In the genomic region with DNA sequence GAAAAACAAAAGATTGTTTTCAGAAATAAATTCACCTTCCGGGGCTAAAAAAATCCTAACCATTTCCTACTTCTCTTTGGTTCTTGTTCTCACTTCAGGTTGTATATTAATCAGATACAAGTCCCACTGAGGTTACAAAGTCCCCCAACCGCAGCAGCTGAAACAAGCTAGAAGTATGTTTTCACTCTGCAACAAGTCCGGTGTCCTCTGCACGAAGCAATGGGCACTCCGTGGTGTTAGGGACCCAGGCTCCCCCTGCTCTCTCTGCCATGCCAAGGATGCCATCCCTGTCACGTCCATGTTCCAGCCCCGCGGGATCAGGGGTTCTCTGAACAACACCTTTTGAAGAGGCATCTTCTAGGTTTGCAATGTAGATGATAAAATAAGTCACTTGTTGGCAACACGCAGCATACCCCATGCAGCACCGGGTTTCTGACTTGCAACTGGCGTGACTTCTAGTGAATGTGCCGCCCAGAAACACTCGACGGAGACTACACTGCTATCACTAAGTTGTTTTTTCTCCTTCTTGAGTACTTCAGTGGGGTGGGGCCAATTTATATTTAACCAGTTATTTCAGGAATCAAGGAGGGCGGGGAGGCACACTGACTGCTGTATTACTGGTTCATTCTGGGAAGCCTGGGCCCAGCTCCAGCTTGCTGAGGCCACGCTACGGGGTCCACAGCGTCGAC, we compare ENCODE assay signal across 16 cellular contexts. TPM values are rescaled to one million over a fixed set of nuclear protein-coding genes. Genes with fewer than 3 reads are reported as not detected.
DNase-seq lines count a peak whose midpoint lies in the region; ATAC-seq and TF ChIP-seq lines count a peak whose summit lies in the region.
"Had no signal": no experiment of that assay in that cellular context is flagged by ENCODE, and none has a peak within 500 bp of the region (broad histone marks: within the 10 kb centered on the region; RNA-seq: fewer than 3 reads in every experiment).

No MANE protein-coding gene starts in this region.

- peaks cover 8% of the 10 kb centered on the region for H3K4me1 Mint-ChIP-seq in activated CD8-positive, alpha-beta T cell treated with anti-CD3 and anti-CD28 coated beads for 36 hours (ENCODE audit: low read depth)

- no peaks in the 10 kb centered on the region for H3K36me3 ChIP-seq in mucosa of rectum (ENCODE audit: control insufficient read depth in 2 of 2, insufficient read depth in 2 of 2, low read length in 2 of 2)
- H3K36me3 ChIP-seq: gastroesophageal sphincter, tibial nerve had no signal

- H3K9ac ChIP-seq in mucosa of rectum (ENCODE audit: low read depth in 1 of 2, low read length in 2 of 2): peak overlapping the region; percentile 41 to 49

- POLR2A ChIA-PET in RWPE1 (lab: Yijun Ruan, JAX; ENCODE audit: low non-redundant PET): no interaction called here
- POLR2A ChIA-PET in activated CD8-positive, alpha-beta T cell treated with anti-CD3 and anti-CD28 coated beads for 36 hours (lab: Charles Lee): no interaction called here

- H3K4me3 ChIP-seq in fibroblast of pulmonary artery (replicated peaks; ENCODE audit: low read depth, low read length) (no peak overlapping the region), mucosa of rectum (ENCODE audit: low read length in 2 of 2) (peak overlapping the region; percentile 42 to 66)
- H3K4me3 ChIP-seq: gastroesophageal sphincter, tibial nerve had no signal

- H3K27me3 Mint-ChIP-seq in activated CD8-positive, alpha-beta T cell treated with anti-CD3 and anti-CD28 coated beads for 36 hours: peaks cover 1% of the 10 kb centered on the region

- TF ChIP-seq CTCF in fibroblast of pulmonary artery (IDR thresholded peaks at IDR 0.05; ENCODE audit: low read length, missing control alignments): no peak
- no peak for TF ChIP-seq CTCF in RWPE1 (conservative IDR thresholded peaks at IDR 0.05; ENCODE audit: low read depth)
- no peak for TF ChIP-seq CTCF in activated CD8-positive, alpha-beta T cell treated with anti-CD3 and anti-CD28 coated beads for 36 hours (IDR thresholded peaks at IDR 0.05)

- H3K36me3 Mint-ChIP-seq in activated CD8-positive, alpha-beta T cell treated with anti-CD3 and anti-CD28 coated beads for 36 hours (ENCODE audit: low read depth): no peaks in the 10 kb centered on the region
- H3K36me3 Mint-ChIP-seq: natural killer cell treated with Interleukin-12 subunit alpha and Interleukin-12 subunit beta and Interleukin-15 and Interleukin-18, amount 100 ng/mL, for 72 hours had no signal

- peaks cover 12 to 16% of the 10 kb centered on the region in 2 donors for H3K4me1 ChIP-seq in mucosa of rectum (ENCODE audit: control insufficient read depth in 2 of 2, insufficient read depth in 2 of 2, low read length in 2 of 2)

- no peaks in the 10 kb centered on the region for H3K9me3 Mint-ChIP-seq in activated CD8-positive, alpha-beta T cell treated with anti-CD3 and anti-CD28 coated beads for 36 hours
- H3K9me3 Mint-ChIP-seq: natural killer cell treated with Interleukin-12 subunit alpha and Interleukin-12 subunit beta and Interleukin-15 and Interleukin-18, amount 100 ng/mL, for 72 hours had no signal

- H3K4me3 Mint-ChIP-seq in activated CD8-positive, alpha-beta T cell treated with anti-CD3 and anti-CD28 coated beads for 36 hours: no peak overlapping the region
- H3K4me3 Mint-ChIP-seq: natural killer cell treated with Interleukin-12 subunit alpha and Interleukin-12 subunit beta and Interleukin-15 and Interleukin-18, amount 100 ng/mL, for 72 hours had no signal

- H3K27me3 ChIP-seq in mucosa of rectum (ENCODE audit: control insufficient read depth in 2 of 2, insufficient read depth in 2 of 2, low read length in 2 of 2): no peaks in the 10 kb centered on the region
- H3K27me3 ChIP-seq: tibial nerve had no signal

- CTCF ChIA-PET in RWPE1 (lab: Yijun Ruan, JAX): interaction anchor here (1.0 kb wide), 1 partner anchor 14 kb away, joined by 3 read pairs; no protein-coding TSS in a partner anchor
- CTCF ChIA-PET in activated CD8-positive, alpha-beta T cell treated with anti-CD3 and anti-CD28 coated beads for 36 hours (lab: Charles Lee): no interaction called here

- no peaks in the 10 kb centered on the region for H3K9me3 ChIP-seq in mucosa of rectum (ENCODE audit: control insufficient read depth in 2 of 2, low read length in 2 of 2)
- H3K9me3 ChIP-seq: gastroesophageal sphincter, tibial nerve had no signal

- ATAC-seq in HG02798 (IDR thresholded peaks at IDR 0.05; ENCODE audit: poor library complexity, unreplicated experiment): peak; percentile 58
- no peak for ATAC-seq in activated CD8-positive, alpha-beta T cell treated with anti-CD3 and anti-CD28 coated beads for 36 hours
- ATAC-seq: gastroesophageal sphincter; natural killer cell treated with Interleukin-12 subunit alpha and Interleukin-12 subunit beta and Interleukin-15 and Interleukin-18, amount 100 ng/mL, for 72 hours had no signal

- intact Hi-C loops in posterior cingulate gyrus (cut with DNase I): no loop called here
- intact Hi-C loops in activated CD8-positive, alpha-beta T cell treated with anti-CD3 and anti-CD28 coated beads for 36 hours (cut with micrococcal nuclease): no loop called here

- no peak overlapping the region for H3K27ac Mint-ChIP-seq in activated CD8-positive, alpha-beta T cell treated with anti-CD3 and anti-CD28 coated beads for 36 hours
- H3K27ac Mint-ChIP-seq: natural killer cell treated with Interleukin-12 subunit alpha and Interleukin-12 subunit beta and Interleukin-15 and Interleukin-18, amount 100 ng/mL, for 72 hours had no signal

- H3K27ac ChIP-seq in mucosa of rectum (ENCODE audit: low read depth in 2 of 2, low read length in 2 of 2) (peak overlapping the region; percentile 72 to 83), RWPE1 (no peak overlapping the region)
- H3K27ac ChIP-seq: gastroesophageal sphincter had no signal

- peak; percentile 35 for DNase-seq in AG20443 (ENCODE audit: low spot score)
- peak; percentile 34 for DNase-seq in fibroblast of pulmonary artery (ENCODE audit: low read depth)
- no peak for DNase-seq in H4 (ENCODE audit: low spot score)
- no peak for DNase-seq in posterior cingulate gyrus
- DNase-seq in RWPE1 (ENCODE audit: low spot score): no peak
- no peak for DNase-seq in activated CD8-positive, alpha-beta T cell treated with anti-CD3 and anti-CD28 coated beads for 36 hours
- DNase-seq: activated CD8-positive, alpha-beta memory T cell treated with anti-CD3 and anti-CD28 coated beads, Interleukin-2, amount 50 U/mL, for 4 hours; GF-D8; NCI-H510A had no signal

RNA-seq across cellular contexts. Expression of a gene that starts 25.4 kb away (rescaled TPM):
- total RNA-seq in H4 (2014; rRNA removed; shearing (Covaris generic)): 2,091 and 2,096 TPM in 2 replicates
- total RNA-seq in activated CD8-positive, alpha-beta T cell treated with anti-CD3 and anti-CD28 coated beads for 36 hours: 100 to 1,000 TPM; 467 to 472 TPM

RNA-seq across cellular contexts. Expression of a gene that starts 35.0 kb away (rescaled TPM):
- not detected in 2 replicates for total RNA-seq in H4 (2014; rRNA removed; shearing (Covaris generic))
- total RNA-seq in activated CD8-positive, alpha-beta T cell treated with anti-CD3 and anti-CD28 coated beads for 36 hours: not detected
- total RNA-seq: A673; gastroesophageal sphincter; LHCN-M2; natural killer cell treated with Interleukin-12 subunit alpha and Interleukin-12 subunit beta and Interleukin-15 and Interleukin-18, amount 100 ng/mL, for 72 hours; tibial nerve had no signal

RNA-seq across cellular contexts. Expression of a gene that starts 48.5 kb away (rescaled TPM):
- 128 and 143 TPM in 2 replicates for total RNA-seq in H4 (2014; rRNA removed; shearing (Covaris generic))
- total RNA-seq in activated CD8-positive, alpha-beta T cell treated with anti-CD3 and anti-CD28 coated beads for 36 hours: 100 to 1,000 TPM; 315 to 317 TPM

RNA-seq across cellular contexts. Expression of a gene that starts 50.3 kb away (rescaled TPM):
- 28.3 and 32.3 TPM in 2 replicates for total RNA-seq in H4 (2014; rRNA removed; shearing (Covaris generic))
- total RNA-seq in activated CD8-positive, alpha-beta T cell treated with anti-CD3 and anti-CD28 coated beads for 36 hours: 10 to 100 TPM; 53.5 to 55.5 TPM

RNA-seq across cellular contexts. Expression of a gene that starts 53.1 kb away (rescaled TPM):
- 13.7 and 16.6 TPM in 2 replicates for total RNA-seq in H4 (2014; rRNA removed; shearing (Covaris generic))
- total RNA-seq in activated CD8-positive, alpha-beta T cell treated with anti-CD3 and anti-CD28 coated beads for 36 hours: 10 to 100 TPM; 87.8 to 88.1 TPM

Comparison
In these comparisons a context has a peak if more than half of its experiments do, and no peak if none do; other contexts are left out.
1. DNase-seq: peak in AG20443 (single experiment) and fibroblast of pulmonary artery (single experiment); none in H4 (single experiment), posterior cingulate gyrus (0 of 10), RWPE1 (single experiment) and activated CD8-positive, alpha-beta T cell treated with anti-CD3 and anti-CD28 coated beads for 36 hours (single experiment).